Comparison of ENCODE assay signal across 1 cellular context in the genomic region with DNA sequence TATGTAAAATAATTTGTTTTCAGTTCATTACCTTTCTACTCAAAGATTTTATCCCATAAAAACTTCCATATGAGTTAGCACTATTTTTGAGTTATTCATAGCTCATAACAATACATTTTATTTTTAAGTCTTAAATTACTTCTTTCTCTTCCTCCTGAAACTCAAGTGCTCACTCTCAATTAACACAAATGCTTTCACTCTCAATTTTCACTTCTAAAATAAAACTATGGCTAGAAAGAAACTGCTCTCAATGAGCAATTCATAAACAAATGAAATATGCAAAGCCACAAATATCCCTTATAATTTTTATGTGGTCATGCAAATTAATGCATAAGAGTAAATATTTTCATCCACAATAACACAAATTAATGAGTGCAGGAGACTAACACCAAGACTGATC.
A peak's percentile ranks its signal among the peaks of the same experiment; 100 is the strongest.
TF ChIP-seq lines count a peak whose summit lies in the region.

No MANE protein-coding gene starts in this region.

TF ChIP-seq in GM12878, 131 proteins besides CTCF, POLR2A, EP300 and RAD21 (continued from another document and continues in another):
- TF ChIP-seq ZZZ3 (IDR thresholded peaks at IDR 0.05; ENCODE audit: control insufficient read depth, insufficient read length, low read depth) (no peak), NFYA (IDR thresholded peaks at IDR 0.05; ENCODE audit: borderline replicate concordance, low read depth, low read length) (no peak), MEF2B (IDR thresholded peaks at IDR 0.05; ENCODE audit: partially characterized antibody, poor library complexity, severe bottlenecking) (peak; percentile 57), HCFC1 (IDR thresholded peaks at IDR 0.05; ENCODE audit: low read length) (no peak), MTA3 (IDR thresholded peaks at IDR 0.05; ENCODE audit: borderline replicate concordance, low read length) (no peak), BACH1 (IDR thresholded peaks at IDR 0.05; ENCODE audit: borderline replicate concordance) (no peak), KLF5 (IDR thresholded peaks at IDR 0.05; ENCODE audit: partially characterized antibody) (no peak), ASH2L (IDR thresholded peaks at IDR 0.05; ENCODE audit: borderline replicate concordance, low read depth) (no peak), JUNB (IDR thresholded peaks at IDR 0.05) (no peak), BCL11A (IDR thresholded peaks at IDR 0.05; ENCODE audit: low read depth, low read length) (no peak), RELA (IDR thresholded peaks at IDR 0.05; ENCODE audit: borderline replicate concordance, partially characterized antibody) (no peak), PAX8 (IDR thresholded peaks at IDR 0.05) (no peak), CEBPB (IDR thresholded peaks at IDR 0.05; ENCODE audit: borderline replicate concordance in 1 of 2, low read depth in 2 of 2, low read length in 2 of 2) (no peak), ZNF217 (IDR thresholded peaks at IDR 0.05) (peak; percentile 66; the same call in 1 of the 2 replicates), SIX5 (IDR thresholded peaks at IDR 0.05; ENCODE audit: low read depth, low read length, severe bottlenecking) (no peak), SIN3A (IDR thresholded peaks at IDR 0.05; ENCODE audit: low read depth, low read length) (no peak), ZNF384 (IDR thresholded peaks at IDR 0.05; ENCODE audit: borderline replicate concordance, low read depth, low read length) (no peak), NR2F1 (conservative IDR thresholded peaks at IDR 0.05) (no peak), NRF1 (conservative IDR thresholded peaks at IDR 0.05; ENCODE audit: low read depth, low read length) (no peak), EED (IDR thresholded peaks at IDR 0.05; ENCODE audit: low read depth) (no peak), TCF3 (IDR thresholded peaks at IDR 0.05; ENCODE audit: borderline replicate concordance, insufficient read depth, low read depth, low read length) (no peak)
- TF ChIP-seq, protein P1, sequence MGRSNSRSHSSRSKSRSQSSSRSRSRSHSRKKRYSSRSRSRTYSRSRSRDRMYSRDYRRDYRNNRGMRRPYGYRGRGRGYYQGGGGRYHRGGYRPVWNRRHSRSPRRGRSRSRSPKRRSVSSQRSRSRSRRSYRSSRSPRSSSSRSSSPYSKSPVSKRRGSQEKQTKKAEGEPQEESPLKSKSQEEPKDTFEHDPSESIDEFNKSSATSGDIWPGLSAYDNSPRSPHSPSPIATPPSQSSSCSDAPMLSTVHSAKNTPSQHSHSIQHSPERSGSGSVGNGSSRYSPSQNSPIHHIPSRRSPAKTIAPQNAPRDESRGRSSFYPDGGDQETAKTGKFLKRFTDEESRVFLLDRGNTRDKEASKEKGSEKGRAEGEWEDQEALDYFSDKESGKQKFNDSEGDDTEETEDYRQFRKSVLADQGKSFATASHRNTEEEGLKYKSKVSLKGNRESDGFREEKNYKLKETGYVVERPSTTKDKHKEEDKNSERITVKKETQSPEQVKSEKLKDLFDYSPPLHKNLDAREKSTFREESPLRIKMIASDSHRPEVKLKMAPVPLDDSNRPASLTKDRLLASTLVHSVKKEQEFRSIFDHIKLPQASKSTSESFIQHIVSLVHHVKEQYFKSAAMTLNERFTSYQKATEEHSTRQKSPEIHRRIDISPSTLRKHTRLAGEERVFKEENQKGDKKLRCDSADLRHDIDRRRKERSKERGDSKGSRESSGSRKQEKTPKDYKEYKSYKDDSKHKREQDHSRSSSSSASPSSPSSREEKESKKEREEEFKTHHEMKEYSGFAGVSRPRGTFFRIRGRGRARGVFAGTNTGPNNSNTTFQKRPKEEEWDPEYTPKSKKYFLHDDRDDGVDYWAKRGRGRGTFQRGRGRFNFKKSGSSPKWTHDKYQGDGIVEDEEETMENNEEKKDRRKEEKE (IDR thresholded peaks at IDR 0.05), result no peak
- TF ChIP-seq, protein P2, sequence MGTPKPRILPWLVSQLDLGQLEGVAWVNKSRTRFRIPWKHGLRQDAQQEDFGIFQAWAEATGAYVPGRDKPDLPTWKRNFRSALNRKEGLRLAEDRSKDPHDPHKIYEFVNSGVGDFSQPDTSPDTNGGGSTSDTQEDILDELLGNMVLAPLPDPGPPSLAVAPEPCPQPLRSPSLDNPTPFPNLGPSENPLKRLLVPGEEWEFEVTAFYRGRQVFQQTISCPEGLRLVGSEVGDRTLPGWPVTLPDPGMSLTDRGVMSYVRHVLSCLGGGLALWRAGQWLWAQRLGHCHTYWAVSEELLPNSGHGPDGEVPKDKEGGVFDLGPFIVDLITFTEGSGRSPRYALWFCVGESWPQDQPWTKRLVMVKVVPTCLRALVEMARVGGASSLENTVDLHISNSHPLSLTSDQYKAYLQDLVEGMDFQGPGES (IDR thresholded peaks at IDR 0.05), result no peak
- TF ChIP-seq, protein P3, sequence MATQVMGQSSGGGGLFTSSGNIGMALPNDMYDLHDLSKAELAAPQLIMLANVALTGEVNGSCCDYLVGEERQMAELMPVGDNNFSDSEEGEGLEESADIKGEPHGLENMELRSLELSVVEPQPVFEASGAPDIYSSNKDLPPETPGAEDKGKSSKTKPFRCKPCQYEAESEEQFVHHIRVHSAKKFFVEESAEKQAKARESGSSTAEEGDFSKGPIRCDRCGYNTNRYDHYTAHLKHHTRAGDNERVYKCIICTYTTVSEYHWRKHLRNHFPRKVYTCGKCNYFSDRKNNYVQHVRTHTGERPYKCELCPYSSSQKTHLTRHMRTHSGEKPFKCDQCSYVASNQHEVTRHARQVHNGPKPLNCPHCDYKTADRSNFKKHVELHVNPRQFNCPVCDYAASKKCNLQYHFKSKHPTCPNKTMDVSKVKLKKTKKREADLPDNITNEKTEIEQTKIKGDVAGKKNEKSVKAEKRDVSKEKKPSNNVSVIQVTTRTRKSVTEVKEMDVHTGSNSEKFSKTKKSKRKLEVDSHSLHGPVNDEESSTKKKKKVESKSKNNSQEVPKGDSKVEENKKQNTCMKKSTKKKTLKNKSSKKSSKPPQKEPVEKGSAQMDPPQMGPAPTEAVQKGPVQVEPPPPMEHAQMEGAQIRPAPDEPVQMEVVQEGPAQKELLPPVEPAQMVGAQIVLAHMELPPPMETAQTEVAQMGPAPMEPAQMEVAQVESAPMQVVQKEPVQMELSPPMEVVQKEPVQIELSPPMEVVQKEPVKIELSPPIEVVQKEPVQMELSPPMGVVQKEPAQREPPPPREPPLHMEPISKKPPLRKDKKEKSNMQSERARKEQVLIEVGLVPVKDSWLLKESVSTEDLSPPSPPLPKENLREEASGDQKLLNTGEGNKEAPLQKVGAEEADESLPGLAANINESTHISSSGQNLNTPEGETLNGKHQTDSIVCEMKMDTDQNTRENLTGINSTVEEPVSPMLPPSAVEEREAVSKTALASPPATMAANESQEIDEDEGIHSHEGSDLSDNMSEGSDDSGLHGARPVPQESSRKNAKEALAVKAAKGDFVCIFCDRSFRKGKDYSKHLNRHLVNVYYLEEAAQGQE (IDR thresholded peaks at IDR 0.05; ENCODE audit: low read depth, low read length), result no peak
- TF ChIP-seq, protein P4, sequence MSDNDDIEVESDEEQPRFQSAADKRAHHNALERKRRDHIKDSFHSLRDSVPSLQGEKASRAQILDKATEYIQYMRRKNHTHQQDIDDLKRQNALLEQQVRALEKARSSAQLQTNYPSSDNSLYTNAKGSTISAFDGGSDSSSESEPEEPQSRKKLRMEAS (IDR thresholded peaks at IDR 0.05; ENCODE audit: low read depth, low read length), result no peak
- TF ChIP-seq, protein P5, sequence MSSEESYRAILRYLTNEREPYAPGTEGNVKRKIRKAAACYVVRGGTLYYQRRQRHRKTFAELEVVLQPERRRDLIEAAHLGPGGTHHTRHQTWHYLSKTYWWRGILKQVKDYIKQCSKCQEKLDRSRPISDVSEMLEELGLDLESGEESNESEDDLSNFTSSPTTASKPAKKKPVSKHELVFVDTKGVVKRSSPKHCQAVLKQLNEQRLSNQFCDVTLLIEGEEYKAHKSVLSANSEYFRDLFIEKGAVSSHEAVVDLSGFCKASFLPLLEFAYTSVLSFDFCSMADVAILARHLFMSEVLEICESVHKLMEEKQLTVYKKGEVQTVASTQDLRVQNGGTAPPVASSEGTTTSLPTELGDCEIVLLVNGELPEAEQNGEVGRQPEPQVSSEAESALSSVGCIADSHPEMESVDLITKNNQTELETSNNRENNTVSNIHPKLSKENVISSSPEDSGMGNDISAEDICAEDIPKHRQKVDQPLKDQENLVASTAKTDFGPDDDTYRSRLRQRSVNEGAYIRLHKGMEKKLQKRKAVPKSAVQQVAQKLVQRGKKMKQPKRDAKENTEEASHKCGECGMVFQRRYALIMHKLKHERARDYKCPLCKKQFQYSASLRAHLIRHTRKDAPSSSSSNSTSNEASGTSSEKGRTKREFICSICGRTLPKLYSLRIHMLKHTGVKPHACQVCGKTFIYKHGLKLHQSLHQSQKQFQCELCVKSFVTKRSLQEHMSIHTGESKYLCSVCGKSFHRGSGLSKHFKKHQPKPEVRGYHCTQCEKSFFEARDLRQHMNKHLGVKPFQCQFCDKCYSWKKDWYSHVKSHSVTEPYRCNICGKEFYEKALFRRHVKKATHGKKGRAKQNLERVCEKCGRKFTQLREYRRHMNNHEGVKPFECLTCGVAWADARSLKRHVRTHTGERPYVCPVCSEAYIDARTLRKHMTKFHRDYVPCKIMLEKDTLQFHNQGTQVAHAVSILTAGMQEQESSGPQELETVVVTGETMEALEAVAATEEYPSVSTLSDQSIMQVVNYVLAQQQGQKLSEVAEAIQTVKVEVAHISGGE (CRISPR knock-in tag; IDR thresholded peaks at IDR 0.05), result no peak
- TF ChIP-seq, protein P6, sequence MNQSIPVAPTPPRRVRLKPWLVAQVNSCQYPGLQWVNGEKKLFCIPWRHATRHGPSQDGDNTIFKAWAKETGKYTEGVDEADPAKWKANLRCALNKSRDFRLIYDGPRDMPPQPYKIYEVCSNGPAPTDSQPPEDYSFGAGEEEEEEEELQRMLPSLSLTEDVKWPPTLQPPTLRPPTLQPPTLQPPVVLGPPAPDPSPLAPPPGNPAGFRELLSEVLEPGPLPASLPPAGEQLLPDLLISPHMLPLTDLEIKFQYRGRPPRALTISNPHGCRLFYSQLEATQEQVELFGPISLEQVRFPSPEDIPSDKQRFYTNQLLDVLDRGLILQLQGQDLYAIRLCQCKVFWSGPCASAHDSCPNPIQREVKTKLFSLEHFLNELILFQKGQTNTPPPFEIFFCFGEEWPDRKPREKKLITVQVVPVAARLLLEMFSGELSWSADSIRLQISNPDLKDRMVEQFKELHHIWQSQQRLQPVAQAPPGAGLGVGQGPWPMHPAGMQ (IDR thresholded peaks at IDR 0.05; ENCODE audit: borderline replicate concordance), result no peak
- TF ChIP-seq, protein P7, sequence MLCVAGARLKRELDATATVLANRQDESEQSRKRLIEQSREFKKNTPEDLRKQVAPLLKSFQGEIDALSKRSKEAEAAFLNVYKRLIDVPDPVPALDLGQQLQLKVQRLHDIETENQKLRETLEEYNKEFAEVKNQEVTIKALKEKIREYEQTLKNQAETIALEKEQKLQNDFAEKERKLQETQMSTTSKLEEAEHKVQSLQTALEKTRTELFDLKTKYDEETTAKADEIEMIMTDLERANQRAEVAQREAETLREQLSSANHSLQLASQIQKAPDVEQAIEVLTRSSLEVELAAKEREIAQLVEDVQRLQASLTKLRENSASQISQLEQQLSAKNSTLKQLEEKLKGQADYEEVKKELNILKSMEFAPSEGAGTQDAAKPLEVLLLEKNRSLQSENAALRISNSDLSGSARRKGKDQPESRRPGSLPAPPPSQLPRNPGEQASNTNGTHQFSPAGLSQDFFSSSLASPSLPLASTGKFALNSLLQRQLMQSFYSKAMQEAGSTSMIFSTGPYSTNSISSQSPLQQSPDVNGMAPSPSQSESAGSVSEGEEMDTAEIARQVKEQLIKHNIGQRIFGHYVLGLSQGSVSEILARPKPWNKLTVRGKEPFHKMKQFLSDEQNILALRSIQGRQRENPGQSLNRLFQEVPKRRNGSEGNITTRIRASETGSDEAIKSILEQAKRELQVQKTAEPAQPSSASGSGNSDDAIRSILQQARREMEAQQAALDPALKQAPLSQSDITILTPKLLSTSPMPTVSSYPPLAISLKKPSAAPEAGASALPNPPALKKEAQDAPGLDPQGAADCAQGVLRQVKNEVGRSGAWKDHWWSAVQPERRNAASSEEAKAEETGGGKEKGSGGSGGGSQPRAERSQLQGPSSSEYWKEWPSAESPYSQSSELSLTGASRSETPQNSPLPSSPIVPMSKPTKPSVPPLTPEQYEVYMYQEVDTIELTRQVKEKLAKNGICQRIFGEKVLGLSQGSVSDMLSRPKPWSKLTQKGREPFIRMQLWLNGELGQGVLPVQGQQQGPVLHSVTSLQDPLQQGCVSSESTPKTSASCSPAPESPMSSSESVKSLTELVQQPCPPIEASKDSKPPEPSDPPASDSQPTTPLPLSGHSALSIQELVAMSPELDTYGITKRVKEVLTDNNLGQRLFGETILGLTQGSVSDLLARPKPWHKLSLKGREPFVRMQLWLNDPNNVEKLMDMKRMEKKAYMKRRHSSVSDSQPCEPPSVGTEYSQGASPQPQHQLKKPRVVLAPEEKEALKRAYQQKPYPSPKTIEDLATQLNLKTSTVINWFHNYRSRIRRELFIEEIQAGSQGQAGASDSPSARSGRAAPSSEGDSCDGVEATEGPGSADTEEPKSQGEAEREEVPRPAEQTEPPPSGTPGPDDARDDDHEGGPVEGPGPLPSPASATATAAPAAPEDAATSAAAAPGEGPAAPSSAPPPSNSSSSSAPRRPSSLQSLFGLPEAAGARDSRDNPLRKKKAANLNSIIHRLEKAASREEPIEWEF (IDR thresholded peaks at IDR 0.05; ENCODE audit: insufficient replicate concordance, low read depth, low read length), result no peak
- TF ChIP-seq, protein P8, sequence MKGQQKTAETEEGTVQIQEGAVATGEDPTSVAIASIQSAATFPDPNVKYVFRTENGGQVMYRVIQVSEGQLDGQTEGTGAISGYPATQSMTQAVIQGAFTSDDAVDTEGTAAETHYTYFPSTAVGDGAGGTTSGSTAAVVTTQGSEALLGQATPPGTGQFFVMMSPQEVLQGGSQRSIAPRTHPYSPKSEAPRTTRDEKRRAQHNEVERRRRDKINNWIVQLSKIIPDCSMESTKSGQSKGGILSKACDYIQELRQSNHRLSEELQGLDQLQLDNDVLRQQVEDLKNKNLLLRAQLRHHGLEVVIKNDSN (IDR thresholded peaks at IDR 0.05; ENCODE audit: borderline replicate concordance, extremely low read length, insufficient read depth, low read depth, low read length), result no peak
- TF ChIP-seq, protein P9, sequence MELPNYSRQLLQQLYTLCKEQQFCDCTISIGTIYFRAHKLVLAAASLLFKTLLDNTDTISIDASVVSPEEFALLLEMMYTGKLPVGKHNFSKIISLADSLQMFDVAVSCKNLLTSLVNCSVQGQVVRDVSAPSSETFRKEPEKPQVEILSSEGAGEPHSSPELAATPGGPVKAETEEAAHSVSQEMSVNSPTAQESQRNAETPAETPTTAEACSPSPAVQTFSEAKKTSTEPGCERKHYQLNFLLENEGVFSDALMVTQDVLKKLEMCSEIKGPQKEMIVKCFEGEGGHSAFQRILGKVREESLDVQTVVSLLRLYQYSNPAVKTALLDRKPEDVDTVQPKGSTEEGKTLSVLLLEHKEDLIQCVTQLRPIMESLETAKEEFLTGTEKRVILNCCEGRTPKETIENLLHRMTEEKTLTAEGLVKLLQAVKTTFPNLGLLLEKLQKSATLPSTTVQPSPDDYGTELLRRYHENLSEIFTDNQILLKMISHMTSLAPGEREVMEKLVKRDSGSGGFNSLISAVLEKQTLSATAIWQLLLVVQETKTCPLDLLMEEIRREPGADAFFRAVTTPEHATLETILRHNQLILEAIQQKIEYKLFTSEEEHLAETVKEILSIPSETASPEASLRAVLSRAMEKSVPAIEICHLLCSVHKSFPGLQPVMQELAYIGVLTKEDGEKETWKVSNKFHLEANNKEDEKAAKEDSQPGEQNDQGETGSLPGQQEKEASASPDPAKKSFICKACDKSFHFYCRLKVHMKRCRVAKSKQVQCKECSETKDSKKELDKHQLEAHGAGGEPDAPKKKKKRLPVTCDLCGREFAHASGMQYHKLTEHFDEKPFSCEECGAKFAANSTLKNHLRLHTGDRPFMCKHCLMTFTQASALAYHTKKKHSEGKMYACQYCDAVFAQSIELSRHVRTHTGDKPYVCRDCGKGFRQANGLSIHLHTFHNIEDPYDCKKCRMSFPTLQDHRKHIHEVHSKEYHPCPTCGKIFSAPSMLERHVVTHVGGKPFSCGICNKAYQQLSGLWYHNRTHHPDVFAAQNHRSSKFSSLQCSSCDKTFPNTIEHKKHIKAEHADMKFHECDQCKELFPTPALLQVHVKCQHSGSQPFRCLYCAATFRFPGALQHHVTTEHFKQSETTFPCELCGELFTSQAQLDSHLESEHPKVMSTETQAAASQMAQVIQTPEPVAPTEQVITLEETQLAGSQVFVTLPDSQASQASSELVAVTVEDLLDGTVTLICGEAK (IDR thresholded peaks at IDR 0.05; ENCODE audit: borderline replicate concordance), result no peak
